In genomic region chr18:54020346-54020745, GRCh38 we compare ENCODE assay signal across 1 cellular context.
TF ChIP-seq lines count a peak whose summit lies in the region.

No MANE protein-coding gene starts in this region.

TF ChIP-seq in GM23338, 12 proteins besides CTCF, POLR2A, EP300 and RAD21 (continued from another document):
- TF ChIP-seq EZH2phosphoT487 (IDR thresholded peaks at IDR 0.05; ENCODE audit: unreplicated experiment) (no peak), STAT1 (IDR thresholded peaks at IDR 0.05; ENCODE audit: unreplicated experiment) (no peak)
TF ChIP-seq in GM23338: peak in this region for 0.
